8 cellular contexts compared by ENCODE assay signal in genomic region chr1:35883681-35884155, GRCh38. TPM values are rescaled to one million over a fixed set of nuclear protein-coding genes. Genes with fewer than 3 reads are reported as not detected.
DNase-seq lines count a peak whose midpoint lies in the region; ATAC-seq and TF ChIP-seq lines count a peak whose summit lies in the region.

No MANE protein-coding gene starts in this region.

- peak overlapping the region; percentile 95 for H3K4me3 ChIP-seq in mesodermal cell (ENCODE audit: extremely low read depth, insufficient read depth, low read length, poor library complexity, severe bottlenecking)

- peaks cover 27% of the 10 kb centered on the region for H3K4me1 ChIP-seq in mesodermal cell (ENCODE audit: control insufficient read depth, insufficient read depth, low read length, poor library complexity, severe bottlenecking)

- peaks cover 6% of the 10 kb centered on the region for H3K36me3 ChIP-seq in mesodermal cell (ENCODE audit: control insufficient read depth, insufficient read depth, low read length)

- peak; percentile 13 for ATAC-seq in GM21576 (IDR thresholded peaks at IDR 0.05; ENCODE audit: unreplicated experiment)
- ATAC-seq in activated CD8-positive, alpha-beta T cell treated with anti-CD3 and anti-CD28 coated beads for 36 hours, result peak; percentile 22
- ATAC-seq in HG02938 (IDR thresholded peaks at IDR 0.05; ENCODE audit: unreplicated experiment), result no peak

- no peak for TF ChIP-seq CTCF in activated CD8-positive, alpha-beta T cell treated with anti-CD3 and anti-CD28 coated beads for 36 hours (IDR thresholded peaks at IDR 0.05)

- no peaks in the 10 kb centered on the region for H3K27me3 Mint-ChIP-seq in activated CD8-positive, alpha-beta T cell treated with anti-CD3 and anti-CD28 coated beads for 36 hours

- no peaks in the 10 kb centered on the region for H3K9me3 ChIP-seq in mesodermal cell (ENCODE audit: control insufficient read depth, low read length)

- H3K4me3 Mint-ChIP-seq in activated CD8-positive, alpha-beta T cell treated with anti-CD3 and anti-CD28 coated beads for 36 hours, result peak overlapping the region; percentile 91

- H3K4me1 Mint-ChIP-seq in activated CD8-positive, alpha-beta T cell treated with anti-CD3 and anti-CD28 coated beads for 36 hours (ENCODE audit: low read depth), result peaks cover 43% of the 10 kb centered on the region

- peak overlapping the region; percentile 85 for H3K27ac Mint-ChIP-seq in activated CD8-positive, alpha-beta T cell treated with anti-CD3 and anti-CD28 coated beads for 36 hours

- CTCF ChIA-PET in activated CD8-positive, alpha-beta T cell treated with anti-CD3 and anti-CD28 coated beads for 36 hours (lab: Charles Lee), result interaction anchor here (0.6 to 2.2 kb wide), 18 partner anchors 8 to 268 kb away, joined by 3 to 19 read pairs (median 4); partner anchors contain the start of gene AGO3

- intact Hi-C loops in activated CD8-positive, alpha-beta T cell treated with anti-CD3 and anti-CD28 coated beads for 36 hours (cut with micrococcal nuclease), result no loop called here

- H3K9me3 Mint-ChIP-seq in activated CD8-positive, alpha-beta T cell treated with anti-CD3 and anti-CD28 coated beads for 36 hours, result no peaks in the 10 kb centered on the region

- peak in 11 of 14 donors; percentile 3 to 69 (median 34) for DNase-seq in C1 segment of cervical spinal cord (lab: John Stamatoyannopoulos, UW)
- DNase-seq in NCI-H2171 (lab: John Stamatoyannopoulos, UW), result peak; percentile 62
- DNase-seq in activated CD8-positive, alpha-beta T cell treated with anti-CD3 and anti-CD28 coated beads for 36 hours, result peak; percentile 62
- peak; percentile 56 for DNase-seq in effector CD8-positive, alpha-beta T cell (lab: John Stamatoyannopoulos, UW)
- peak; percentile 17 to 40 for DNase-seq in stimulated activated CD8-positive, alpha-beta memory T cell treated with anti-CD3 and anti-CD28 coated beads, Interleukin-7, amount 100 ng/mL, for 48 hours (ENCODE audit: extremely low read depth in 1 of 2, low read depth in 1 of 2)

- POLR2A ChIA-PET in activated CD8-positive, alpha-beta T cell treated with anti-CD3 and anti-CD28 coated beads for 36 hours (lab: Charles Lee), result interaction anchor here (2.8 kb wide), 1 partner anchor 47 kb away, joined by 12 read pairs; the partner anchor contains the start of gene AGO3

- H3K27ac ChIP-seq in mesodermal cell (ENCODE audit: low read depth, low read length, severe bottlenecking), result peak overlapping the region; percentile 75

- H3K36me3 Mint-ChIP-seq in activated CD8-positive, alpha-beta T cell treated with anti-CD3 and anti-CD28 coated beads for 36 hours (ENCODE audit: low read depth), result peaks cover 3% of the 10 kb centered on the region

- WGBS in mesodermal cell (ENCODE audit: insufficient coverage in 2 of 2), 2 experiments, result 1 to 3% methylated on average over 11 to 15 of the region's 32 CpGs

RNA-seq across cellular contexts. Expression of gene AGO1, which starts 0.7 kb away (rescaled TPM):
- total RNA-seq in activated CD8-positive, alpha-beta T cell treated with anti-CD3 and anti-CD28 coated beads for 36 hours, result 10 to 100 TPM; 33.0 to 34.2 TPM
- 17.4 TPM for polyA plus RNA-seq in mesodermal cell (2013, experiment 1 of 2)
- 15.5 TPM for polyA plus RNA-seq in mesodermal cell (2013, experiment 2 of 2)

RNA-seq across cellular contexts. Expression of gene AGO3, which starts 47.2 kb away (rescaled TPM):
- total RNA-seq in activated CD8-positive, alpha-beta T cell treated with anti-CD3 and anti-CD28 coated beads for 36 hours, result 10 to 100 TPM; 27.7 to 30.0 TPM
- 14.2 TPM for polyA plus RNA-seq in mesodermal cell (2013, experiment 1 of 2)
- 8.5 TPM for polyA plus RNA-seq in mesodermal cell (2013, experiment 2 of 2)
